Comparison of ENCODE assay signal across 8 cellular contexts in genomic region chr11:129364143-129364654, GRCh38. TPM values are rescaled to one million over a fixed set of nuclear protein-coding genes. Genes with fewer than 3 reads are reported as not detected.
DNase-seq lines count a peak whose midpoint lies in the region; ATAC-seq and TF ChIP-seq lines count a peak whose summit lies in the region.

No MANE protein-coding gene starts in this region.

- H3K9me3 ChIP-seq in OCI-LY7 (ENCODE audit: low read length) = no peaks in the 10 kb centered on the region
- peaks cover 1% of the 10 kb centered on the region for H3K9me3 ChIP-seq in neural progenitor cell (ENCODE audit: low read depth)

- no peaks in the 10 kb centered on the region for H3K9me2 ChIP-seq in OCI-LY7 (ENCODE audit: insufficient read depth, low read length)

- H2AFZ ChIP-seq in OCI-LY7 (ENCODE audit: low read length) (no peak overlapping the region), neural progenitor cell (replicated peaks) (no peak overlapping the region)

- POLR2A ChIA-PET in OCI-LY7 (lab: Charles Lee) = no interaction called here

- no peak overlapping the region for H3K9ac ChIP-seq in neural progenitor cell

- peaks cover 70% of the 10 kb centered on the region for H3K27me3 ChIP-seq in neural progenitor cell

- H3K27ac ChIP-seq in OCI-LY7 (ENCODE audit: low read depth, low read length, poor library complexity, severe bottlenecking) (no peak overlapping the region), neural progenitor cell (no peak overlapping the region)

- H3K27me3 Mint-ChIP-seq in neural progenitor cell (ENCODE audit: insufficient read depth, low read depth) = peaks cover 19% of the 10 kb centered on the region

- H3K79me2 ChIP-seq in OCI-LY7 (ENCODE audit: insufficient read depth, low read depth, low read length) (no peaks in the 10 kb centered on the region), neural progenitor cell (ENCODE audit: low read depth) (no peaks in the 10 kb centered on the region)

- no peak overlapping the region for H3K4me3 Mint-ChIP-seq in neural progenitor cell

- no peaks in the 10 kb centered on the region for H3K36me3 ChIP-seq in OCI-LY7 (ENCODE audit: insufficient read depth, low read length)
- no peaks in the 10 kb centered on the region for H3K36me3 ChIP-seq in neural progenitor cell

- no peaks in the 10 kb centered on the region for H3F3A ChIP-seq in neural progenitor cell (ENCODE audit: low read depth)

- TF ChIP-seq CTCF in OCI-LY7 (conservative IDR thresholded peaks at IDR 0.05; ENCODE audit: low read length) (peak; percentile 94), fibroblast of mammary gland (conservative IDR thresholded peaks at IDR 0.05; ENCODE audit: control insufficient read depth, insufficient read depth, low read depth, low read length) (peak; percentile 100), neural progenitor cell (IDR thresholded peaks at IDR 0.05) (peak; percentile 100)

- no peaks in the 10 kb centered on the region for H3K4me1 Mint-ChIP-seq in neural progenitor cell

- H3K9me3 Mint-ChIP-seq in neural progenitor cell = peaks cover 7% of the 10 kb centered on the region

- no peak overlapping the region for H3K27ac Mint-ChIP-seq in neural progenitor cell

- CTCF ChIA-PET in OCI-LY7 (lab: Charles Lee; ENCODE audit: unreplicated experiment) = no interaction called here

- no peaks in the 10 kb centered on the region for H4K20me1 ChIP-seq in OCI-LY7 (ENCODE audit: insufficient read depth, low read length)
- H4K20me1 ChIP-seq in neural progenitor cell (ENCODE audit: low read depth) = no peaks in the 10 kb centered on the region

- BruUV-seq in OCI-LY7 (replicated peaks; lab: Mats Ljungman, UMichigan) = no TSS peak

- H3K4me1 ChIP-seq in OCI-LY7 (ENCODE audit: insufficient read depth, low read length, poor library complexity, severe bottlenecking) (no peaks in the 10 kb centered on the region), neural progenitor cell (no peaks in the 10 kb centered on the region)

- intact Hi-C loops in OCI-LY7 (cut with micrococcal nuclease; ENCODE audit: unreplicated experiment) = loop anchor here (1.0 to 10.0 kb wide), 3 partner anchors 231 to 387 kb away; no protein-coding TSS in a partner anchor

- no peaks in the 10 kb centered on the region for H3K36me3 Mint-ChIP-seq in neural progenitor cell

- H3K4me2 ChIP-seq in OCI-LY7 (ENCODE audit: low read length) = no peak overlapping the region
- no peak overlapping the region for H3K4me2 ChIP-seq in neural progenitor cell

- peak; percentile 94 for DNase-seq in DMS79 treated with DMSO at 0.1 percent for 48 hours (lab: John Stamatoyannopoulos, UW)
- DNase-seq in HuH-7 (ENCODE audit: low spot score) = peak; percentile 75
- DNase-seq in OCI-LY7 (ENCODE audit: low spot score) = peak; percentile 75
- peak; percentile 76 for DNase-seq in activated T-cell treated with anti-CD3 and anti-CD28 coated beads for 48 hours (ENCODE audit: low read depth)
- peak; percentile 81 for DNase-seq in fibroblast of mammary gland (ENCODE audit: low read depth)
- DNase-seq in neural progenitor cell (ENCODE audit: low spot score) = peak; percentile 92
- DNase-seq in stromal cell of bone marrow (ENCODE audit: low read depth) = peak; percentile 60

- H3K4me3 ChIP-seq in OCI-LY7 (ENCODE audit: low read depth, low read length, poor library complexity, severe bottlenecking) = no peak overlapping the region
- H3K4me3 ChIP-seq in fibroblast of mammary gland (ENCODE audit: control insufficient read depth, low read depth, low read length) = no peak overlapping the region
- no peak overlapping the region for H3K4me3 ChIP-seq in neural progenitor cell

- peak; percentile 100 for ATAC-seq in GM21529 (IDR thresholded peaks at IDR 0.05; ENCODE audit: unreplicated experiment)

RNA-seq across cellular contexts. Expression of gene BARX2, which starts 11.4 kb away (rescaled TPM):
- total RNA-seq in OCI-LY7 (2014; rRNA removed; shearing (Covaris generic)) = 0.06 TPM in 1 of 2 replicates, not detected in the other
- total RNA-seq in OCI-LY7 (2022) (0.23 TPM in 1 of 2 replicates, not detected in the other), neural progenitor cell (ENCODE audit: low replicate concordance) (not detected in 2 replicates)
